8 cellular contexts compared by ENCODE assay signal in genomic region chr1:206357962-206358361, GRCh38.
DNase-seq lines count a peak whose midpoint lies in the region; ATAC-seq and TF ChIP-seq lines count a peak whose summit lies in the region.
"Not testable (repeated sequence)": the region's sequence is repeated elsewhere in the genome, so short reads cannot be mapped to it uniquely, and the experiment has no call there.

No MANE protein-coding gene starts in this region.

- not testable (repeated sequence) for H3K27me3 ChIP-seq in upper lobe of right lung

- not testable (repeated sequence) for H3K9me3 Mint-ChIP-seq in activated CD4-positive, alpha-beta T cell treated with anti-CD3 and anti-CD28 coated beads, Interleukin-2, amount 10 ng/mL, durations not matched to agents 24 days and 14 days; activated T-helper 2 cell treated with anti-CD3 and anti-CD28 coated beads, Interferon-gamma antibody, Interleukin-2, Interleukin-4, amounts not matched to agents 10 μg/mL and 5 μg/mL and 100 μg/mL, durations not matched to agents 14 hours and 24 hours and 36 hours

- ATAC-seq in GM19025 (IDR thresholded peaks at IDR 0.05; ENCODE audit: low read depth, unreplicated experiment) (peak; percentile 60), HG02678 (IDR thresholded peaks at IDR 0.05; ENCODE audit: unreplicated experiment) (peak; percentile 45), esophagus mucosa (peak; percentile 86), upper lobe of right lung (peak; percentile 55)

- not testable (repeated sequence) for H3K36me3 Mint-ChIP-seq in activated CD4-positive, alpha-beta T cell treated with anti-CD3 and anti-CD28 coated beads, Interleukin-2, amount 10 ng/mL, durations not matched to agents 24 days and 14 days (ENCODE audit: low read depth); activated T-helper 2 cell treated with anti-CD3 and anti-CD28 coated beads, Interferon-gamma antibody, Interleukin-2, Interleukin-4, amounts not matched to agents 10 μg/mL and 5 μg/mL and 100 μg/mL, durations not matched to agents 14 hours and 24 hours and 36 hours (ENCODE audit: low read depth)

- not testable (repeated sequence) for H3K36me3 ChIP-seq in upper lobe of right lung

- peak; percentile 51 for DNase-seq in MV-4-11 (lab: John Stamatoyannopoulos, UW)
- DNase-seq in activated CD4-positive, alpha-beta T cell treated with anti-CD3 and anti-CD28 coated beads, Interleukin-2, amount 10 ng/mL, durations not matched to agents 24 days and 14 days, result peak; percentile 80
- DNase-seq in activated T-helper 2 cell treated with anti-CD3 and anti-CD28 coated beads, Interferon-gamma antibody, Interleukin-2, Interleukin-4, amounts not matched to agents 10 μg/mL and 5 μg/mL and 100 μg/mL, durations not matched to agents 14 hours and 24 hours and 36 hours (ENCODE audit: low spot score); upper lobe of right lung: not testable (repeated sequence)
- peak; percentile 27 for DNase-seq in stimulated activated CD4-positive, alpha-beta T cell treated with anti-CD3 and anti-CD28 coated beads, Interleukin-4, amount 100 ng/mL, for 1 hour

- not testable (repeated sequence) for H3K27me3 Mint-ChIP-seq in activated CD4-positive, alpha-beta T cell treated with anti-CD3 and anti-CD28 coated beads, Interleukin-2, amount 10 ng/mL, durations not matched to agents 24 days and 14 days; activated T-helper 2 cell treated with anti-CD3 and anti-CD28 coated beads, Interferon-gamma antibody, Interleukin-2, Interleukin-4, amounts not matched to agents 10 μg/mL and 5 μg/mL and 100 μg/mL, durations not matched to agents 14 hours and 24 hours and 36 hours (ENCODE audit: low read depth)

- H3K4me1 ChIP-seq in upper lobe of right lung, result not testable (repeated sequence)

- intact Hi-C loops in activated CD4-positive, alpha-beta T cell treated with anti-CD3 and anti-CD28 coated beads, Interleukin-2, amount 10 ng/mL, durations not matched to agents 24 days and 14 days (cut with micrococcal nuclease); activated T-helper 2 cell treated with anti-CD3 and anti-CD28 coated beads, Interferon-gamma antibody, Interleukin-2, Interleukin-4, amounts not matched to agents 10 μg/mL and 5 μg/mL and 100 μg/mL, durations not matched to agents 14 hours and 24 hours and 36 hours (cut with micrococcal nuclease); upper lobe of right lung (cut with DNase I): not testable (repeated sequence)

- not testable (repeated sequence) for TF ChIP-seq CTCF in upper lobe of right lung (IDR thresholded peaks at IDR 0.05)

- peak overlapping the region; percentile 92 for H3K27ac Mint-ChIP-seq in activated CD4-positive, alpha-beta T cell treated with anti-CD3 and anti-CD28 coated beads, Interleukin-2, amount 10 ng/mL, durations not matched to agents 24 days and 14 days
- peak overlapping the region; percentile 91 for H3K27ac Mint-ChIP-seq in activated T-helper 2 cell treated with anti-CD3 and anti-CD28 coated beads, Interferon-gamma antibody, Interleukin-2, Interleukin-4, amounts not matched to agents 10 μg/mL and 5 μg/mL and 100 μg/mL, durations not matched to agents 14 hours and 24 hours and 36 hours

- not testable (repeated sequence) for H3K27ac ChIP-seq in upper lobe of right lung

- H3K9me3 ChIP-seq in upper lobe of right lung, result not testable (repeated sequence)

- H3K4me1 Mint-ChIP-seq in activated CD4-positive, alpha-beta T cell treated with anti-CD3 and anti-CD28 coated beads, Interleukin-2, amount 10 ng/mL, durations not matched to agents 24 days and 14 days, result peaks cover 15% of the 10 kb centered on the region
- peaks cover 19% of the 10 kb centered on the region for H3K4me1 Mint-ChIP-seq in activated T-helper 2 cell treated with anti-CD3 and anti-CD28 coated beads, Interferon-gamma antibody, Interleukin-2, Interleukin-4, amounts not matched to agents 10 μg/mL and 5 μg/mL and 100 μg/mL, durations not matched to agents 14 hours and 24 hours and 36 hours (ENCODE audit: low read depth)

- peak overlapping the region; percentile 63 for H3K4me3 Mint-ChIP-seq in activated CD4-positive, alpha-beta T cell treated with anti-CD3 and anti-CD28 coated beads, Interleukin-2, amount 10 ng/mL, durations not matched to agents 24 days and 14 days
- H3K4me3 Mint-ChIP-seq in activated T-helper 2 cell treated with anti-CD3 and anti-CD28 coated beads, Interferon-gamma antibody, Interleukin-2, Interleukin-4, amounts not matched to agents 10 μg/mL and 5 μg/mL and 100 μg/mL, durations not matched to agents 14 hours and 24 hours and 36 hours (ENCODE audit: low read depth), result not testable (repeated sequence)

- not testable (repeated sequence) for H3K4me3 ChIP-seq in upper lobe of right lung
